ENCODE assay signal across 31 cellular contexts in genomic region chr20:18477821-18478220, GRCh38.
"Had no signal": no experiment of that assay in that cellular context is flagged by ENCODE, and none has a peak within 500 bp of the region (broad histone marks: within the 10 kb centered on the region; RNA-seq: fewer than 3 reads in every experiment).

No MANE protein-coding gene starts in this region.

- H3K4me3 Mint-ChIP-seq: immature natural killer cell; mesothelial cell of epicardium; naive B cell; natural killer cell; nephron progenitor cell; stimulated activated effector memory CD8-positive, alpha-beta T cell treated with anti-CD3 and anti-CD28 coated beads, Interleukin-12 subunit alpha, Interleukin-12 subunit beta, amount 100 ng/mL, for 72 hours; stimulated activated naive CD8-positive, alpha-beta T cell treated with anti-CD3 and anti-CD28 coated beads, Interleukin-15, Interleukin-2, amounts not matched to agents 100 ng/mL and 50 ng/mL, for 24 hours had no signal

- H3K9me3 ChIP-seq: left lung, lower lobe of right lung, pancreas, prostate gland, suprapubic skin, thoracic aorta, tibial artery, upper lobe of right lung had no signal

- H3K36me3 ChIP-seq: prostate gland had no signal

- ATAC-seq: left colon; left lung; lower lobe of right lung; natural killer cell; pancreas; right cardiac atrium; sciatic nerve; stimulated activated effector memory CD8-positive, alpha-beta T cell treated with anti-CD3 and anti-CD28 coated beads, Interleukin-12 subunit alpha, Interleukin-12 subunit beta, amount 100 ng/mL, for 72 hours; upper lobe of right lung had no signal

- DNase-seq: hypothalamus; immature natural killer cell; kidney; left colon; left lung; lower lobe of right lung; mammary epithelial cell; mesenchymal stem cell; naive B cell; natural killer cell; nephron progenitor cell; pancreas; posterior cingulate gyrus; retina; right cardiac atrium; stimulated activated CD4-positive, alpha-beta T cell treated with anti-CD3 and anti-CD28 coated beads, Interleukin-12 subunit alpha, Interleukin-12 subunit beta, amount 100 ng/mL, for 4 hours; stimulated activated CD4-positive, alpha-beta T cell treated with anti-CD3 and anti-CD28 coated beads, Interleukin-15, amount 100 ng/mL, for 24 hours; stimulated activated CD4-positive, alpha-beta T cell treated with anti-CD3 and anti-CD28 coated beads, Interleukin-2, amount 100 ng/mL, for 24 hours; stimulated activated CD4-positive, alpha-beta T cell treated with anti-CD3 and anti-CD28 coated beads, Interleukin-4, amount 100 ng/mL, for 24 hours; stimulated activated naive CD4-positive, alpha-beta T cell; tibial artery; trophoblast cell; upper lobe of right lung had no signal

- H3K9me3 Mint-ChIP-seq: immature natural killer cell; mesothelial cell of epicardium; naive B cell; natural killer cell; nephron progenitor cell; stimulated activated effector memory CD8-positive, alpha-beta T cell treated with anti-CD3 and anti-CD28 coated beads, Interleukin-12 subunit alpha, Interleukin-12 subunit beta, amount 100 ng/mL, for 72 hours; stimulated activated naive CD8-positive, alpha-beta T cell treated with anti-CD3 and anti-CD28 coated beads, Interleukin-15, Interleukin-2, amounts not matched to agents 100 ng/mL and 50 ng/mL, for 24 hours had no signal

- H3K4me1 Mint-ChIP-seq: immature natural killer cell; mesothelial cell of epicardium; naive B cell; natural killer cell; nephron progenitor cell; stimulated activated effector memory CD8-positive, alpha-beta T cell treated with anti-CD3 and anti-CD28 coated beads, Interleukin-12 subunit alpha, Interleukin-12 subunit beta, amount 100 ng/mL, for 72 hours had no signal

- H3K27me3 Mint-ChIP-seq: naive B cell; stimulated activated naive CD8-positive, alpha-beta T cell treated with anti-CD3 and anti-CD28 coated beads, Interleukin-15, Interleukin-2, amounts not matched to agents 100 ng/mL and 50 ng/mL, for 24 hours had no signal

- H3K27ac ChIP-seq: left lung, lower lobe of right lung, pancreas, prostate gland, skin epidermis, suprapubic skin, thoracic aorta, tibial artery, upper lobe of right lung had no signal

- H3K4me3 ChIP-seq: left lung, lower lobe of right lung, pancreas, prostate gland, skin epidermis, suprapubic skin, thoracic aorta, tibial artery, upper lobe of right lung had no signal

- H3K27me3 ChIP-seq: left lung, pancreas, suprapubic skin, tibial artery, upper lobe of right lung had no signal

- H3K4me1 ChIP-seq: left lung, lower lobe of right lung, prostate gland, suprapubic skin, tibial artery, upper lobe of right lung had no signal

- H3K27ac Mint-ChIP-seq: immature natural killer cell; mesothelial cell of epicardium; naive B cell; natural killer cell; nephron progenitor cell; stimulated activated effector memory CD8-positive, alpha-beta T cell treated with anti-CD3 and anti-CD28 coated beads, Interleukin-12 subunit alpha, Interleukin-12 subunit beta, amount 100 ng/mL, for 72 hours; stimulated activated naive CD8-positive, alpha-beta T cell treated with anti-CD3 and anti-CD28 coated beads, Interleukin-15, Interleukin-2, amounts not matched to agents 100 ng/mL and 50 ng/mL, for 24 hours had no signal
